ENCODE assay signal across 13 cellular contexts in the genomic region with DNA sequence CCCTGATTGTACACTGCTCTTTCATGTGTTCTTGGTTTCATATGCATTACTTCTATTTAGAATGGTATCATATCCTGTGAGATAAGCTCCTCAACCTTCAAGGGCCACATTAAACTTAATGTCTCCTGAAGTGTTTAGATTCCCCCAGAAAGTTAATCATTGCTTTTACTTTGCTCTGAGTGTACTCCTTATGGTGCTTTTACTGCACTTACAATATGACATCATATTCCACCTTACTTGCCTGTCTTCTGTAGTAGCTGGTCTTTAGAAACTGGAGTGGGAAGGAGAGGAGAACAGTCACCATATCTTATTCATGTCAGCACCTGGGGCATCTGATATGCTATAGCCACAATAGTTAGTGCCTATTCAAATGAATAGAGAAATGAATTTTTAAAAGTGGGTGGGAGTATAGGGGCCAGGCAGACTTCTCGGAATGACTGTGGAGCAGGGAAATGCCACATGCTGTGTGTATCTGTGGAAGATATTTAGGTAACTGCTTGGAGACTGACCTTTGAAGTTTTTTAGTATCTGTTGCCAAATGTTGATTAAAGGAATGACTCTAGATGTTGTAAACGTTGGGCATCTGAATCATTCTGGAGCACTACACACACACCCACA. TPM values are rescaled to one million over a fixed set of nuclear protein-coding genes. Genes with fewer than 3 reads are reported as not detected.
DNase-seq lines count a peak whose midpoint lies in the region; ATAC-seq and TF ChIP-seq lines count a peak whose summit lies in the region.
"Had no signal": no experiment of that assay in that cellular context is flagged by ENCODE, and none has a peak within 500 bp of the region (broad histone marks: within the 10 kb centered on the region; RNA-seq: fewer than 3 reads in every experiment).

No MANE protein-coding gene starts in this region.

- peaks cover 22% of the 10 kb centered on the region for H4K20me1 ChIP-seq in neural progenitor cell (ENCODE audit: low read depth)

- no peak overlapping the region for H3K27ac Mint-ChIP-seq in activated T-helper 17 cell treated with anti-CD3 and anti-CD28 coated beads, Interleukin-2, amount 50 U/mL, for 72 hours
- H3K27ac Mint-ChIP-seq in neural progenitor cell, result no peak overlapping the region
- H3K27ac Mint-ChIP-seq in effector memory CD8-positive, alpha-beta T cell, result no peak overlapping the region

- H3K4me1 ChIP-seq in neural progenitor cell, result no peaks in the 10 kb centered on the region
- H3K4me1 ChIP-seq: left ventricle myocardium inferior, pancreas, SJSA1 had no signal

- peaks cover 75% of the 10 kb centered on the region for H3K79me2 ChIP-seq in neural progenitor cell (ENCODE audit: low read depth)

- no peaks in the 10 kb centered on the region for H3K27me3 Mint-ChIP-seq in activated T-helper 17 cell treated with anti-CD3 and anti-CD28 coated beads, Interleukin-2, amount 50 U/mL, for 72 hours
- H3K27me3 Mint-ChIP-seq in neural progenitor cell (ENCODE audit: insufficient read depth, low read depth), result peaks cover 2% of the 10 kb centered on the region
- H3K27me3 Mint-ChIP-seq in effector memory CD8-positive, alpha-beta T cell, result no peaks in the 10 kb centered on the region

- H3K4me1 Mint-ChIP-seq in activated T-helper 17 cell treated with anti-CD3 and anti-CD28 coated beads, Interleukin-2, amount 50 U/mL, for 72 hours, result peaks cover 9% of the 10 kb centered on the region
- H3K4me1 Mint-ChIP-seq in neural progenitor cell, result peaks cover 4% of the 10 kb centered on the region
- peaks cover 8% of the 10 kb centered on the region in 2 donors for H3K4me1 Mint-ChIP-seq in effector memory CD8-positive, alpha-beta T cell (ENCODE audit: low read depth in 2 of 2)

- H3K27ac ChIP-seq in neural progenitor cell, result no peak overlapping the region
- H3K27ac ChIP-seq: left ventricle myocardium inferior, pancreas, SJSA1 had no signal

- H3F3A ChIP-seq in neural progenitor cell (ENCODE audit: low read depth), result no peaks in the 10 kb centered on the region

- TF ChIP-seq CTCF in neural progenitor cell (IDR thresholded peaks at IDR 0.05), result no peak

- no peaks in the 10 kb centered on the region for H3K27me3 ChIP-seq in neural progenitor cell
- H3K27me3 ChIP-seq: pancreas, SJSA1 had no signal

- H3K36me3 ChIP-seq in neural progenitor cell, result no peaks in the 10 kb centered on the region
- H3K36me3 ChIP-seq: left ventricle myocardium inferior, pancreas, SJSA1 had no signal

- H3K9me3 Mint-ChIP-seq in activated T-helper 17 cell treated with anti-CD3 and anti-CD28 coated beads, Interleukin-2, amount 50 U/mL, for 72 hours, result no peaks in the 10 kb centered on the region
- H3K9me3 Mint-ChIP-seq in neural progenitor cell, result no peaks in the 10 kb centered on the region
- no peaks in the 10 kb centered on the region for H3K9me3 Mint-ChIP-seq in effector memory CD8-positive, alpha-beta T cell

- DNase-seq in NCI-H2196 treated with DMSO at 0.1 percent for 48 hours (lab: John Stamatoyannopoulos, UW; ENCODE audit: unreplicated experiment), result no peak
- DNase-seq in neural progenitor cell (ENCODE audit: low spot score), result no peak
- no peak for DNase-seq in effector memory CD8-positive, alpha-beta T cell
- DNase-seq in NCI-H748 (lab: John Stamatoyannopoulos, UW; ENCODE audit: unreplicated experiment), result no peak
- DNase-seq: left ventricle myocardium inferior, NCI-H446, pancreas had no signal

- ATAC-seq in GM18870 (IDR thresholded peaks at IDR 0.05; ENCODE audit: unreplicated experiment) (peak; percentile 93), GM19468 (IDR thresholded peaks at IDR 0.05; ENCODE audit: extremely low read depth, unreplicated experiment) (peak; percentile 63), HG02981 (IDR thresholded peaks at IDR 0.05; ENCODE audit: unreplicated experiment) (peak; percentile 89)
- peak; percentile 92 for ATAC-seq in activated T-helper 17 cell treated with anti-CD3 and anti-CD28 coated beads, Interleukin-2, amount 50 U/mL, for 72 hours (replicated peaks)
- ATAC-seq in effector memory CD8-positive, alpha-beta T cell (replicated peaks), result no peak
- ATAC-seq: K562, pancreas had no signal

- H3K4me3 Mint-ChIP-seq in activated T-helper 17 cell treated with anti-CD3 and anti-CD28 coated beads, Interleukin-2, amount 50 U/mL, for 72 hours, result no peak overlapping the region
- H3K4me3 Mint-ChIP-seq in neural progenitor cell, result no peak overlapping the region
- H3K4me3 Mint-ChIP-seq in effector memory CD8-positive, alpha-beta T cell, result no peak overlapping the region

- no peak overlapping the region for H3K9ac ChIP-seq in neural progenitor cell

- no peak overlapping the region for H3K4me3 ChIP-seq in neural progenitor cell
- H3K4me3 ChIP-seq: K562, left ventricle myocardium inferior, pancreas, SJSA1 had no signal

- H2AFZ ChIP-seq in neural progenitor cell (replicated peaks), result no peak overlapping the region

- peaks cover 10% of the 10 kb centered on the region for H3K36me3 Mint-ChIP-seq in activated T-helper 17 cell treated with anti-CD3 and anti-CD28 coated beads, Interleukin-2, amount 50 U/mL, for 72 hours (ENCODE audit: low read depth)
- peaks cover 27% of the 10 kb centered on the region for H3K36me3 Mint-ChIP-seq in neural progenitor cell
- no peaks in the 10 kb centered on the region for H3K36me3 Mint-ChIP-seq in effector memory CD8-positive, alpha-beta T cell (ENCODE audit: insufficient read depth)

- H3K9me3 ChIP-seq in neural progenitor cell (ENCODE audit: low read depth), result no peaks in the 10 kb centered on the region
- H3K9me3 ChIP-seq: left ventricle myocardium inferior, pancreas, SJSA1 had no signal

- no peak overlapping the region for H3K4me2 ChIP-seq in neural progenitor cell

RNA-seq across cellular contexts. Expression of gene SLAIN1, which starts 40.2 kb away (rescaled TPM):
- 10 to 100 TPM; 17.1 to 34.4 TPM for total RNA-seq in activated T-helper 17 cell treated with anti-CD3 and anti-CD28 coated beads, Interleukin-2, amount 50 U/mL, for 72 hours
- 72.8 and 87.2 TPM in 2 replicates for total RNA-seq in neural progenitor cell (ENCODE audit: low replicate concordance)
- total RNA-seq: SJSA1 had no signal
